Comparison of ENCODE assay signal across 17 cellular contexts in the genomic region with DNA sequence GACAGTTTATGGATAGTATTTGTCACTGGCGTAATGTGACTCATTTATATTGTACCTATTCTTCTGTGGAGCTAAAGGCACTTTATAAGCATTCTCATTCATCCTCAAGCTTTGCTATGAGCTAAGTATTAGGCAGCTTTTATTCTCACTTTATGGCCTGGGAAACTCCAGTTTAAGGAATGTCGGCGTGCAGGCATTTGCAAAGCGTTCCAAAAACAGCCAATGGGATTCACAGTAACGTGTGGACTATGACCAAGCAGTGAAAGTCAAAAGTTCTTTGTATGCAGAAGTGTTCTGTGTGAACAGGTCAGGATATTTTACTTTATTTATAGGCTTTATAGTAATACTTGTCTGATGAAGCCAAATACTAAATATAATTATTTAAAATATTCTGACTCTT.
A peak's percentile ranks its signal among the peaks of the same experiment; 100 is the strongest.
DNase-seq lines count a peak whose midpoint lies in the region; ATAC-seq and TF ChIP-seq lines count a peak whose summit lies in the region.
"Had no signal": no experiment of that assay in that cellular context is flagged by ENCODE, and none has a peak within 500 bp of the region (broad histone marks: within the 10 kb centered on the region; RNA-seq: fewer than 3 reads in every experiment).

No MANE protein-coding gene starts in this region.

- peak overlapping the region; percentile 69 for H2BK120ac ChIP-seq in IMR-90 (ENCODE audit: low read depth, low read length)

- CTCF ChIA-PET in IMR-90 (lab: Yijun Ruan, JAX): no interaction called here

- no peak for TF ChIP-seq POLR2A in IMR-90 (IDR thresholded peaks at IDR 0.05; ENCODE audit: low read depth, low read length)

- BruUV-seq in IMR-90 (replicated peaks; lab: Mats Ljungman, UMichigan): no TSS peak

- no peaks in the 10 kb centered on the region for H3K36me3 ChIP-seq in IMR-90 (ENCODE audit: control insufficient read depth, insufficient read depth, low read length)
- no peaks in the 10 kb centered on the region for H3K36me3 ChIP-seq in smooth muscle cell (ENCODE audit: low read depth)
- no peaks in the 10 kb centered on the region for H3K36me3 ChIP-seq in endodermal cell (ENCODE audit: control insufficient read depth, insufficient read depth, low read length)

- H3K27ac ChIP-seq in IMR-90 (ENCODE audit: insufficient read depth, low read length) (peak overlapping the region; percentile 44; the same call in 1 of the 2 replicates), smooth muscle cell (ENCODE audit: low read depth) (peak overlapping the region; percentile 89), endodermal cell (ENCODE audit: low read depth, low read length) (no peak overlapping the region)
- H3K27ac ChIP-seq: C4-2B, coronary artery had no signal

- peaks cover 10% of the 10 kb centered on the region; the same call in 1 of the 2 replicates for H3K4me1 ChIP-seq in IMR-90 (ENCODE audit: control insufficient read depth, insufficient read depth, low read length)
- peaks cover 15% of the 10 kb centered on the region for H3K4me1 ChIP-seq in smooth muscle cell (ENCODE audit: low read depth)
- H3K4me1 ChIP-seq in endodermal cell (ENCODE audit: control insufficient read depth, insufficient read depth, low read length): no peaks in the 10 kb centered on the region

- H4K20me1 ChIP-seq in IMR-90 (ENCODE audit: insufficient read depth, low read length) (no peaks in the 10 kb centered on the region), smooth muscle cell (ENCODE audit: low read depth) (no peaks in the 10 kb centered on the region)

- H3K4ac ChIP-seq in IMR-90 (ENCODE audit: low read depth, low read length): peak overlapping the region; percentile 47; the same call in 1 of the 2 replicates

- ATAC-seq in IMR-90 (ENCODE audit: low read depth): no peak
- ATAC-seq: left ventricle myocardium superior, T-cell had no signal

- H3K27me3 ChIP-seq in IMR-90 (ENCODE audit: control insufficient read depth, insufficient read depth, low read length) (no peaks in the 10 kb centered on the region), smooth muscle cell (ENCODE audit: low read depth) (no peaks in the 10 kb centered on the region), endodermal cell (ENCODE audit: control insufficient read depth, insufficient read depth, low read length, poor library complexity, severe bottlenecking) (no peaks in the 10 kb centered on the region)

- H3K9me3 Mint-ChIP-seq in brain (peaks cover 0 to 2% (median 0%) of the 10 kb centered on the region in 5 experiments), endodermal cell (no peaks in the 10 kb centered on the region)
- H3K9me3 Mint-ChIP-seq: IgD-negative memory B cell had no signal

- 0 out of 2 replicates have a peak overlapping the region, but pooled peaks have one; percentile 26 for H3K23ac ChIP-seq in IMR-90 (ENCODE audit: low read depth, low read length)

- H3K9ac ChIP-seq in IMR-90 (ENCODE audit: low read depth, low read length) (no peak overlapping the region), smooth muscle cell (ENCODE audit: low read depth) (no peak overlapping the region), endodermal cell (ENCODE audit: extremely low read depth, low read length, poor library complexity, severe bottlenecking) (no peak overlapping the region)

- TF ChIP-seq CTCF in IMR-90 (conservative IDR thresholded peaks at IDR 0.05; ENCODE audit: low read depth, low read length) (no peak), brain (conservative IDR thresholded peaks at IDR 0.05) (no peak), smooth muscle cell (IDR thresholded peaks at IDR 0.05; ENCODE audit: borderline replicate concordance, insufficient read depth, poor library complexity, severe bottlenecking) (no peak), endodermal cell (conservative IDR thresholded peaks at IDR 0.05) (no peak)

- H3K4me2 ChIP-seq in IMR-90 (ENCODE audit: low read depth, low read length) (peak overlapping the region; percentile 20; the same call in 1 of the 2 replicates), smooth muscle cell (peak overlapping the region; percentile 56)

- no peaks in the 10 kb centered on the region for H3K79me2 ChIP-seq in smooth muscle cell (ENCODE audit: low read depth)

- H3K9me1 ChIP-seq in IMR-90 (ENCODE audit: insufficient read depth, low read length): no peaks in the 10 kb centered on the region

- peaks cover 13% of the 10 kb centered on the region for H3F3A ChIP-seq in smooth muscle cell (ENCODE audit: low read depth)

- peak overlapping the region; percentile 99 for H3K18ac ChIP-seq in IMR-90 (ENCODE audit: low read depth, low read length)

- peak overlapping the region; percentile 97 for H2BK5ac ChIP-seq in IMR-90 (ENCODE audit: low read depth, low read length, poor library complexity, severe bottlenecking)

- no peaks in the 10 kb centered on the region for H3K27me3 Mint-ChIP-seq in brain
- no peaks in the 10 kb centered on the region for H3K27me3 Mint-ChIP-seq in endodermal cell (ENCODE audit: insufficient read depth)
- H3K27me3 Mint-ChIP-seq: IgD-negative memory B cell, T-cell had no signal

- H3K56ac ChIP-seq in IMR-90 (ENCODE audit: extremely low read depth, insufficient read depth, low read length): no peak overlapping the region

- in situ Hi-C loops in IMR-90 (cut with MboI; ENCODE audit: low sequenced_read_pairs): no loop called here

- H3K79me1 ChIP-seq in IMR-90 (ENCODE audit: low read depth in 1 of 2, low read length in 2 of 2): no peaks in the 10 kb centered on the region

- DNase-seq in IMR-90 (peak; percentile 51), left kidney (ENCODE audit: low read depth, low spot score) (peak; percentile 43), smooth muscle cell (lab: John Stamatoyannopoulos, UW; ENCODE audit: unreplicated experiment) (no peak), endodermal cell (no peak), mesenteric fat pad (ENCODE audit: low spot score) (no peak)
- DNase-seq in stimulated activated CD4-positive, alpha-beta T cell treated with anti-CD3 and anti-CD28 coated beads, Interleukin-4, amount 100 ng/mL, for 1 hour: no peak
- DNase-seq: anterior cingulate cortex, DMS153, GOT3, left ventricle myocardium superior, NCI-H2029, posterior cingulate gyrus, T-cell had no signal

- intact Hi-C loops in IMR-90 (cut with micrococcal nuclease): loop anchor here (1.0 to 10.0 kb wide), 3 partner anchors 523 to 999 kb away; no protein-coding TSS in a partner anchor

- H3K4me1 Mint-ChIP-seq in brain (peaks cover 32% of the 10 kb centered on the region), endodermal cell (no peaks in the 10 kb centered on the region)
- H3K4me1 Mint-ChIP-seq: IgD-negative memory B cell, T-cell had no signal

- TF ChIP-seq RAD21 in IMR-90 (IDR thresholded peaks at IDR 0.05; ENCODE audit: low read length): no peak

- no peak overlapping the region for H2AK9ac ChIP-seq in IMR-90 (replicated peaks; ENCODE audit: low read depth, low read length, poor library complexity)

- H3K14ac ChIP-seq in IMR-90 (replicated peaks; ENCODE audit: low read depth, low read length): no peak overlapping the region

- POLR2A ChIA-PET in IMR-90 (lab: Charles Lee; ENCODE audit: unreplicated experiment): no interaction called here

- dilution Hi-C loops in IMR-90 (cut with HindIII; ENCODE audit: low sequenced_read_pairs, unreplicated experiment): no loop called here

- H4K91ac ChIP-seq in IMR-90 (ENCODE audit: insufficient read depth, low read depth, low read length): peak overlapping the region; percentile 81; the same call in 1 of the 2 replicates

- H3K4me3 ChIP-seq in IMR-90 (ENCODE audit: insufficient read depth, low read depth, low read length): no peak overlapping the region
- no peak overlapping the region for H3K4me3 ChIP-seq in smooth muscle cell
- no peak overlapping the region for H3K4me3 ChIP-seq in endodermal cell (ENCODE audit: low read length)
- H3K4me3 ChIP-seq: coronary artery had no signal

- H3K27ac Mint-ChIP-seq in brain (peak overlapping the region in 3 of 5 experiments; percentile 23 to 70 (median 40)), endodermal cell (no peak overlapping the region)
- H3K27ac Mint-ChIP-seq: IgD-negative memory B cell, T-cell had no signal

- no CpG with 5 or more reads among the region's 5 CpGs for WGBS in IMR-90 (ENCODE audit: extremely low coverage in 2 of 2, insufficient read length in 1 of 2), 2 experiments
- WGBS in smooth muscle cell (ENCODE audit: low lambda C conversion rate): 60% methylated on average over 5 of the region's 5 CpGs
- 61 to 66% methylated on average over 3 to 5 of the region's 5 CpGs for WGBS in endodermal cell (ENCODE audit: insufficient coverage in 1 of 2, insufficient read length in 1 of 2), 2 experiments

- H3K4me3 Mint-ChIP-seq in brain: peak overlapping the region in 1 of 5 experiments; percentile 59
- no peak overlapping the region for H3K4me3 Mint-ChIP-seq in endodermal cell
- H3K4me3 Mint-ChIP-seq: IgD-negative memory B cell, T-cell had no signal

- 0 out of 2 replicates have a peak overlapping the region, but pooled peaks have one; percentile 10 for H2AK5ac ChIP-seq in IMR-90 (ENCODE audit: low read depth, low read length)

- peak overlapping the region; percentile 86; the same call in 1 of the 3 replicates for H2BK15ac ChIP-seq in IMR-90 (ENCODE audit: low read depth, low read length)

- H3K36me3 Mint-ChIP-seq in brain (no peaks in the 10 kb centered on the region), endodermal cell (ENCODE audit: low read depth) (no peaks in the 10 kb centered on the region)
- H3K36me3 Mint-ChIP-seq: IgD-negative memory B cell, T-cell had no signal

- no peaks in the 10 kb centered on the region for H3K9me3 ChIP-seq in IMR-90 (ENCODE audit: control insufficient read depth, insufficient read depth, low read length)
- H3K9me3 ChIP-seq in smooth muscle cell (replicated peaks; ENCODE audit: low read depth): no peaks in the 10 kb centered on the region
- H3K9me3 ChIP-seq in endodermal cell (ENCODE audit: control insufficient read depth, low read length): no peaks in the 10 kb centered on the region

- H2AFZ ChIP-seq in IMR-90 (replicated peaks; ENCODE audit: low read length, poor library complexity): no peak overlapping the region
- H2AFZ ChIP-seq in smooth muscle cell (ENCODE audit: low read depth): no peak overlapping the region

- 0 out of 2 replicates have a peak overlapping the region, but pooled peaks have one; percentile 23 for H2BK20ac ChIP-seq in IMR-90 (ENCODE audit: low read depth, low read length)

- peak overlapping the region; percentile 36 to 44; a peak in 2 of 4 replicates for H4K8ac ChIP-seq in IMR-90 (ENCODE audit: low read depth in 2 of 2, low read length in 2 of 2)

- peak overlapping the region; percentile 85 for H4K5ac ChIP-seq in IMR-90 (ENCODE audit: low read depth, low read length)

TF ChIP-seq in IMR-90, 13 proteins besides CTCF, POLR2A, EP300 and RAD21:
- no peak for TF ChIP-seq CHD1 (IDR thresholded peaks at IDR 0.05; ENCODE audit: low read depth, low read length)
- TF ChIP-seq MAZ (IDR thresholded peaks at IDR 0.05; ENCODE audit: borderline replicate concordance, low read depth, low read length): no peak
- TF ChIP-seq BHLHE40 (IDR thresholded peaks at IDR 0.05; ENCODE audit: low read depth, low read length): no peak

Comparison
In these comparisons a context has a peak if more than half of its experiments do, and no peak if none do; other contexts are left out.
1. DNase-seq: peak in IMR-90 (single experiment) and left kidney (single experiment); none in smooth muscle cell (single experiment), endodermal cell (single experiment), mesenteric fat pad (single experiment) and stimulated activated CD4-positive, alpha-beta T cell treated with anti-CD3 and anti-CD28 coated beads, Interleukin-4, amount 100 ng/mL, for 1 hour (single experiment).